1 cellular context compared by ENCODE assay signal in the genomic region with DNA sequence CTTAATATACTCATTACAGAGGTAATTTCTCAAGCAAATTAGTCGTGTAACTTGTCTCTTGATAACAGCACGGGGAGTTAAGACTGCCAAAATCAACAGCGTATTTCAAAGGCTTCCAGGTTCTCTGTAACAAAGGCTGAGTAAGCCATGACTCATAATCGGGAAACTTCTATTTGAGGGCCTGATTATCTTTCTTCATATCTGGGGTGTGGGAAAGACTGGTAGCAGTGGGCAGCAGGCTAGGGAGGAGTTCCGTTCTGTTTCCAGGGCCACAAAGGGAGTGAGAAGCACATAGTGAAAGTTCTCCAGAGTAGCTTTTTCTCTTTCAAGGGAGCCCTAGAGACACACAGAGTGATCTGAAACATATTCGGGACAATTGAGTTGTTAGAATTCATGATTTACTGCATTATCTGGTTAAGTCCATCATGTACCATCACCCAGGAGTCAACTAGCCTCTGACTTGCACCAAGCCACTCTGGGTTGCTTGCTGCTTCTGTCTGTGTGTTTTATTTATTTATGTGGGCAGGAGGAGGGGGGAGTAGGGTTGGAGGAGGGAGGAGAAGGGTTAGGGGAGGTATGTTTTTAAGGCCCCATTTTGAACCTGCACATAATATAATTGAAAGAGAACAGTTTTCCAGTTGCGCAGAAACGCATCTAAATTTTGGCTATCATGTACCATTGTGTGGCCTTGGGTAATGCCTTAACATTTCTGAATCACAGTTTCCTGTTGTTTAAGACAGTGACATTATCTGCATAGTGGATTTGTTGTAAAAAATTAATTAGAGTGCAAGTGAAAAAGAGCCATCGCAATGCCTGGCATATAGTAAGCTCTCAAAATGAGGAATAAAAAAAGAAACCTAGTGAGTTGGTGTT.
A peak's percentile ranks its signal among the peaks of the same experiment; 100 is the strongest.
TF ChIP-seq lines count a peak whose summit lies in the region.

No MANE protein-coding gene starts in this region.

TF ChIP-seq in K562, 482 proteins besides CTCF, POLR2A, EP300 and RAD21 (continued from another document and continues in another):
- TF ChIP-seq, protein P1, sequence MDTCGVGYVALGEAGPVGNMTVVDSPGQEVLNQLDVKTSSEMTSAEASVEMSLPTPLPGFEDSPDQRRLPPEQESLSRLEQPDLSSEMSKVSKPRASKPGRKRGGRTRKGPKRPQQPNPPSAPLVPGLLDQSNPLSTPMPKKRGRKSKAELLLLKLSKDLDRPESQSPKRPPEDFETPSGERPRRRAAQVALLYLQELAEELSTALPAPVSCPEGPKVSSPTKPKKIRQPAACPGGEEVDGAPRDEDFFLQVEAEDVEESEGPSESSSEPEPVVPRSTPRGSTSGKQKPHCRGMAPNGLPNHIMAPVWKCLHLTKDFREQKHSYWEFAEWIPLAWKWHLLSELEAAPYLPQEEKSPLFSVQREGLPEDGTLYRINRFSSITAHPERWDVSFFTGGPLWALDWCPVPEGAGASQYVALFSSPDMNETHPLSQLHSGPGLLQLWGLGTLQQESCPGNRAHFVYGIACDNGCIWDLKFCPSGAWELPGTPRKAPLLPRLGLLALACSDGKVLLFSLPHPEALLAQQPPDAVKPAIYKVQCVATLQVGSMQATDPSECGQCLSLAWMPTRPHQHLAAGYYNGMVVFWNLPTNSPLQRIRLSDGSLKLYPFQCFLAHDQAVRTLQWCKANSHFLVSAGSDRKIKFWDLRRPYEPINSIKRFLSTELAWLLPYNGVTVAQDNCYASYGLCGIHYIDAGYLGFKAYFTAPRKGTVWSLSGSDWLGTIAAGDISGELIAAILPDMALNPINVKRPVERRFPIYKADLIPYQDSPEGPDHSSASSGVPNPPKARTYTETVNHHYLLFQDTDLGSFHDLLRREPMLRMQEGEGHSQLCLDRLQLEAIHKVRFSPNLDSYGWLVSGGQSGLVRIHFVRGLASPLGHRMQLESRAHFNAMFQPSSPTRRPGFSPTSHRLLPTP (IDR thresholded peaks at IDR 0.05; ENCODE audit: borderline replicate concordance, extremely low read depth, insufficient read length), result no peak
- peak in 1 of 2 experiments; percentile 16; a peak in 1 of 4 replicates for TF ChIP-seq TBL1XR1 (IDR thresholded peaks at IDR 0.05; ENCODE audit: low read length in 2 of 2)
- peak; percentile 87 for TF ChIP-seq ARID1B (IDR thresholded peaks at IDR 0.05)
- TF ChIP-seq JUND (IDR thresholded peaks at IDR 0.05; ENCODE audit: borderline replicate concordance, low read depth, low read length), result peak; percentile 98
- peak; percentile 98 for TF ChIP-seq JUND (tag; IDR thresholded peaks at IDR 0.05; ENCODE audit: borderline replicate concordance, low read depth, low read length)
- TF ChIP-seq TAF9B (IDR thresholded peaks at IDR 0.05; ENCODE audit: partially characterized antibody), result no peak
- no peak for TF ChIP-seq ZNF778 (CRISPR knock-in tag; IDR thresholded peaks at IDR 0.05)
- TF ChIP-seq ELK3 (CRISPR knock-in tag; IDR thresholded peaks at IDR 0.05), result no peak
- no peak for TF ChIP-seq PURB (CRISPR knock-in tag; IDR thresholded peaks at IDR 0.05; ENCODE audit: low read depth)
- no peak for TF ChIP-seq ASH1L (IDR thresholded peaks at IDR 0.05; ENCODE audit: borderline replicate concordance, low read depth, partially characterized antibody)
- 0 out of 2 replicates have a peak, but pooled peaks have one; percentile 48 for TF ChIP-seq ZNF584 (CRISPR knock-in tag; IDR thresholded peaks at IDR 0.05; ENCODE audit: low read depth)
- no peak for TF ChIP-seq STAG1 (CRISPR knock-in tag; IDR thresholded peaks at IDR 0.05; ENCODE audit: borderline replicate concordance)
- TF ChIP-seq MCM7 (IDR thresholded peaks at IDR 0.05), result no peak
- TF ChIP-seq ZNF274 (IDR thresholded peaks at IDR 0.05; ENCODE audit: borderline replicate concordance, low read depth, low read length), result no peak
- TF ChIP-seq HNRNPUL1 (IDR thresholded peaks at IDR 0.05; ENCODE audit: low read length), result no peak
- TF ChIP-seq, protein P2, sequence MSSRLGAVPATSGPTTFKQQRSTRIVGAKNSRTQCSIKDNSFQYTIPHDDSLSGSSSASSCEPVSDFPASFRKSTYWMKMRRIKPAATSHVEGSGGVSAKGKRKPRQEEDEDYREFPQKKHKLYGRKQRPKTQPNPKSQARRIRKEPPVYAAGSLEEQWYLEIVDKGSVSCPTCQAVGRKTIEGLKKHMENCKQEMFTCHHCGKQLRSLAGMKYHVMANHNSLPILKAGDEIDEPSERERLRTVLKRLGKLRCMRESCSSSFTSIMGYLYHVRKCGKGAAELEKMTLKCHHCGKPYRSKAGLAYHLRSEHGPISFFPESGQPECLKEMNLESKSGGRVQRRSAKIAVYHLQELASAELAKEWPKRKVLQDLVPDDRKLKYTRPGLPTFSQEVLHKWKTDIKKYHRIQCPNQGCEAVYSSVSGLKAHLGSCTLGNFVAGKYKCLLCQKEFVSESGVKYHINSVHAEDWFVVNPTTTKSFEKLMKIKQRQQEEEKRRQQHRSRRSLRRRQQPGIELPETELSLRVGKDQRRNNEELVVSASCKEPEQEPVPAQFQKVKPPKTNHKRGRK (tag; IDR thresholded peaks at IDR 0.05), result no peak
- no peak for TF ChIP-seq POLR2G (IDR thresholded peaks at IDR 0.05; ENCODE audit: low read depth, low read length)
- TF ChIP-seq, protein P3, sequence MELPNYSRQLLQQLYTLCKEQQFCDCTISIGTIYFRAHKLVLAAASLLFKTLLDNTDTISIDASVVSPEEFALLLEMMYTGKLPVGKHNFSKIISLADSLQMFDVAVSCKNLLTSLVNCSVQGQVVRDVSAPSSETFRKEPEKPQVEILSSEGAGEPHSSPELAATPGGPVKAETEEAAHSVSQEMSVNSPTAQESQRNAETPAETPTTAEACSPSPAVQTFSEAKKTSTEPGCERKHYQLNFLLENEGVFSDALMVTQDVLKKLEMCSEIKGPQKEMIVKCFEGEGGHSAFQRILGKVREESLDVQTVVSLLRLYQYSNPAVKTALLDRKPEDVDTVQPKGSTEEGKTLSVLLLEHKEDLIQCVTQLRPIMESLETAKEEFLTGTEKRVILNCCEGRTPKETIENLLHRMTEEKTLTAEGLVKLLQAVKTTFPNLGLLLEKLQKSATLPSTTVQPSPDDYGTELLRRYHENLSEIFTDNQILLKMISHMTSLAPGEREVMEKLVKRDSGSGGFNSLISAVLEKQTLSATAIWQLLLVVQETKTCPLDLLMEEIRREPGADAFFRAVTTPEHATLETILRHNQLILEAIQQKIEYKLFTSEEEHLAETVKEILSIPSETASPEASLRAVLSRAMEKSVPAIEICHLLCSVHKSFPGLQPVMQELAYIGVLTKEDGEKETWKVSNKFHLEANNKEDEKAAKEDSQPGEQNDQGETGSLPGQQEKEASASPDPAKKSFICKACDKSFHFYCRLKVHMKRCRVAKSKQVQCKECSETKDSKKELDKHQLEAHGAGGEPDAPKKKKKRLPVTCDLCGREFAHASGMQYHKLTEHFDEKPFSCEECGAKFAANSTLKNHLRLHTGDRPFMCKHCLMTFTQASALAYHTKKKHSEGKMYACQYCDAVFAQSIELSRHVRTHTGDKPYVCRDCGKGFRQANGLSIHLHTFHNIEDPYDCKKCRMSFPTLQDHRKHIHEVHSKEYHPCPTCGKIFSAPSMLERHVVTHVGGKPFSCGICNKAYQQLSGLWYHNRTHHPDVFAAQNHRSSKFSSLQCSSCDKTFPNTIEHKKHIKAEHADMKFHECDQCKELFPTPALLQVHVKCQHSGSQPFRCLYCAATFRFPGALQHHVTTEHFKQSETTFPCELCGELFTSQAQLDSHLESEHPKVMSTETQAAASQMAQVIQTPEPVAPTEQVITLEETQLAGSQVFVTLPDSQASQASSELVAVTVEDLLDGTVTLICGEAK (IDR thresholded peaks at IDR 0.05), result no peak
- TF ChIP-seq, protein P3 (CRISPR knock-in tag; IDR thresholded peaks at IDR 0.05), result no peak
- peak; percentile 95 for TF ChIP-seq SOX6 (IDR thresholded peaks at IDR 0.05)
- TF ChIP-seq ZBTB11 (CRISPR knock-in tag; IDR thresholded peaks at IDR 0.05), result 0 out of 6 replicates have a peak, but pooled peaks of 1 of the 3 experiments have one; percentile 21
- TF ChIP-seq, protein P4, sequence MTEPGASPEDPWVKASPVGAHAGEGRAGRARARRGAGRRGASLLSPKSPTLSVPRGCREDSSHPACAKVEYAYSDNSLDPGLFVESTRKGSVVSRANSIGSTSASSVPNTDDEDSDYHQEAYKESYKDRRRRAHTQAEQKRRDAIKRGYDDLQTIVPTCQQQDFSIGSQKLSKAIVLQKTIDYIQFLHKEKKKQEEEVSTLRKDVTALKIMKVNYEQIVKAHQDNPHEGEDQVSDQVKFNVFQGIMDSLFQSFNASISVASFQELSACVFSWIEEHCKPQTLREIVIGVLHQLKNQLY (CRISPR knock-in tag; conservative IDR thresholded peaks at IDR 0.05), result no peak
- peak; percentile 75 for TF ChIP-seq MEF2D (tag; conservative IDR thresholded peaks at IDR 0.05; ENCODE audit: low read depth)
- peak in 1 of 2 experiments; percentile 28; a peak in 1 of 4 replicates for TF ChIP-seq TEAD1 (CRISPR knock-in tag; IDR thresholded peaks at IDR 0.05)
- no peak for TF ChIP-seq SETDB1 (IDR thresholded peaks at IDR 0.05; ENCODE audit: low read length)
- TF ChIP-seq ZNF75A (CRISPR knock-in tag; IDR thresholded peaks at IDR 0.05), result peak; percentile 84
- TF ChIP-seq ZEB2 (IDR thresholded peaks at IDR 0.05), result peak; percentile 31; the same call in 1 of the 2 replicates
- TF ChIP-seq TEAD2 (tag; IDR thresholded peaks at IDR 0.05), result no peak
- no peak for TF ChIP-seq RBM17 (IDR thresholded peaks at IDR 0.05; ENCODE audit: borderline replicate concordance, low read depth, low read length)
- TF ChIP-seq, protein P5, sequence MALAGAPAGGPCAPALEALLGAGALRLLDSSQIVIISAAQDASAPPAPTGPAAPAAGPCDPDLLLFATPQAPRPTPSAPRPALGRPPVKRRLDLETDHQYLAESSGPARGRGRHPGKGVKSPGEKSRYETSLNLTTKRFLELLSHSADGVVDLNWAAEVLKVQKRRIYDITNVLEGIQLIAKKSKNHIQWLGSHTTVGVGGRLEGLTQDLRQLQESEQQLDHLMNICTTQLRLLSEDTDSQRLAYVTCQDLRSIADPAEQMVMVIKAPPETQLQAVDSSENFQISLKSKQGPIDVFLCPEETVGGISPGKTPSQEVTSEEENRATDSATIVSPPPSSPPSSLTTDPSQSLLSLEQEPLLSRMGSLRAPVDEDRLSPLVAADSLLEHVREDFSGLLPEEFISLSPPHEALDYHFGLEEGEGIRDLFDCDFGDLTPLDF (CRISPR knock-in tag; IDR thresholded peaks at IDR 0.05), result no peak
- TF ChIP-seq DPF2 (IDR thresholded peaks at IDR 0.05), result peak; percentile 91
- no peak for TF ChIP-seq HNRNPH1 (optimal IDR thresholded peaks at IDR 0.05; ENCODE audit: low read depth, low read length)
- TF ChIP-seq ZNF766 (CRISPR knock-in tag; conservative IDR thresholded peaks at IDR 0.05), result peak; percentile 79
- TF ChIP-seq HDAC8 (tag; IDR thresholded peaks at IDR 0.05), result no peak
